Comparison of ENCODE assay signal across 8 cellular contexts in genomic region chr6:47247227-47247797, GRCh38.
DNase-seq lines count a peak whose midpoint lies in the region; ATAC-seq, FAIRE-seq and TF ChIP-seq lines count a peak whose summit lies in the region.

No MANE protein-coding gene starts in this region.

- peak; percentile 40 for FAIRE-seq in HepG2 (lab: Jason Lieb, UNC)

- H4K20me1 ChIP-seq in HepG2 (ENCODE audit: insufficient read depth, low read length): no peaks in the 10 kb centered on the region; the same call in none of the 2 replicates

- peaks cover 15 to 68% of the 10 kb centered on the region in 2 experiments for H3K36me3 ChIP-seq in HepG2 (replicated peaks in 1 of 2; ENCODE audit: control insufficient read depth in 1 of 2, insufficient read depth in 2 of 2, low read length in 2 of 2)

- H3K4me3 ChIP-seq in HL-60 (replicated peaks; ENCODE audit: insufficient read depth, low read length) (no peak overlapping the region), HepG2 (replicated peaks in 1 of 3; ENCODE audit: insufficient read depth in 1 of 3, low read depth in 2 of 3, low read length in 3 of 3) (no peak overlapping the region)

- H3K9ac ChIP-seq in HepG2 (ENCODE audit: insufficient read depth, low read depth, low read length): no peak overlapping the region

- intact Hi-C loops in HepG2 (cut with micrococcal nuclease; ENCODE audit: unreplicated experiment): loop anchor here (5.0 kb wide), 2 partner anchors 60 to 150 kb away; partner anchors contain the start of gene TNFRSF21

- WGBS in HepG2 (ENCODE audit: low lambda C conversion rate): 90% methylated on average over 2 of the region's 2 CpGs

- peaks cover 6% of the 10 kb centered on the region for H3K79me2 ChIP-seq in HepG2 (ENCODE audit: insufficient read depth, low read length)

- DNase-seq in CD1c-positive myeloid dendritic cell (ENCODE audit: extremely low spot score) (peak; percentile 45), HL-60 (ENCODE audit: low read depth in 1 of 2, low spot score in 1 of 2) (peak; percentile 32 to 58), RPMI8226 (peak; percentile 85), HepG2 (ENCODE audit: low spot score) (no peak), SW480 (ENCODE audit: low spot score) (no peak), retina (no peak)
- no peak for DNase-seq in activated T-cell treated with anti-CD3 and anti-CD28 coated beads, Interleukin-2, amount 50 U/mL, for 48 hours

- H2AFZ ChIP-seq in HepG2 (ENCODE audit: low read length): no peak overlapping the region

- H3K4me2 ChIP-seq in HepG2 (ENCODE audit: low read depth, low read length): no peak overlapping the region

- no peak for TF ChIP-seq EP300 in HepG2 (IDR thresholded peaks at IDR 0.05; ENCODE audit: low read depth in 2 of 2, low read length in 2 of 2)
- no peak for TF ChIP-seq EP300 in HepG2 (CRISPR knock-in tag; IDR thresholded peaks at IDR 0.05; ENCODE audit: borderline replicate concordance)

- H3K27ac ChIP-seq in HL-60 (replicated peaks): no peak overlapping the region
- H3K27ac ChIP-seq in HepG2 (ENCODE audit: extremely low read length, insufficient read depth, low read length): no peak overlapping the region

- peak; percentile 43 for ATAC-seq in GM21360 (IDR thresholded peaks at IDR 0.05; ENCODE audit: unreplicated experiment)
- ATAC-seq in HepG2: peak; percentile 64

- no TSS peak for BruUV-seq in HepG2 (replicated peaks; lab: Mats Ljungman, UMichigan)

- in situ Hi-C loops in HepG2 (cut with HindIII; ENCODE audit: extremely low pct_ligation_motif_present, low pct_unique_long_range_greater_than_20kb): loop anchor here (10.0 kb wide), 1 partner anchor 143 kb away; no protein-coding TSS in a partner anchor

- CTCF ChIA-PET in HepG2 (lab: Yijun Ruan, JAX; ENCODE audit: low intra/inter-chr PET ratio, low total read pairs): no interaction called here

- H3K27me3 ChIP-seq in HL-60 (ENCODE audit: insufficient read depth, poor library complexity, severe bottlenecking): no peaks in the 10 kb centered on the region
- H3K27me3 ChIP-seq in HepG2 (ENCODE audit: control insufficient read depth in 1 of 2, insufficient read depth in 2 of 2, low read length in 2 of 2): no peaks in the 10 kb centered on the region

- POLR2A ChIA-PET in HepG2 (lab: Yijun Ruan, JAX): no interaction called here

- no peaks in the 10 kb centered on the region for H3K9me3 ChIP-seq in HepG2 (ENCODE audit: low read length)

- no peak for TF ChIP-seq CTCF in HL-60 (IDR thresholded peaks at IDR 0.05; ENCODE audit: insufficient read depth, low read length)
- no peak for TF ChIP-seq CTCF in HepG2 (CRISPR knock-in tag; IDR thresholded peaks at IDR 0.05)

- no peak for TF ChIP-seq POLR2A in HepG2 (IDR thresholded peaks at IDR 0.05; ENCODE audit: insufficient read depth in 1 of 2, low read depth in 2 of 2, low read length in 2 of 2)

- TF ChIP-seq RAD21 in HepG2 (CRISPR knock-in tag; IDR thresholded peaks at IDR 0.05): no peak

- peaks cover 32% of the 10 kb centered on the region for H3K4me1 ChIP-seq in HepG2 (ENCODE audit: insufficient read depth, low read length)

TF ChIP-seq in HepG2, 621 proteins besides CTCF, POLR2A, EP300 and RAD21:
- TF ChIP-seq TGIF2 (CRISPR knock-in tag; IDR thresholded peaks at IDR 0.05) (no peak), BCL6 (CRISPR knock-in tag; IDR thresholded peaks at IDR 0.05) (no peak), THRA (CRISPR knock-in tag; IDR thresholded peaks at IDR 0.05; ENCODE audit: borderline replicate concordance) (peak; percentile 94), RXRA (CRISPR knock-in tag; IDR thresholded peaks at IDR 0.05) (peak; percentile 23; the same call in 1 of the 2 replicates), RXRB (CRISPR knock-in tag; IDR thresholded peaks at IDR 0.05; ENCODE audit: borderline replicate concordance) (peak; percentile 83), HOXA5 (CRISPR knock-in tag; IDR thresholded peaks at IDR 0.05) (no peak), TOPORS (CRISPR knock-in tag; IDR thresholded peaks at IDR 0.05) (no peak), RBM22 (optimal IDR thresholded peaks at IDR 0.05; ENCODE audit: low read length) (peak; percentile 77), ZNF766 (CRISPR knock-in tag; IDR thresholded peaks at IDR 0.05; ENCODE audit: borderline replicate concordance) (no peak), ZSCAN25 (CRISPR knock-in tag; IDR thresholded peaks at IDR 0.05) (no peak)
- TF ChIP-seq, protein P1, sequence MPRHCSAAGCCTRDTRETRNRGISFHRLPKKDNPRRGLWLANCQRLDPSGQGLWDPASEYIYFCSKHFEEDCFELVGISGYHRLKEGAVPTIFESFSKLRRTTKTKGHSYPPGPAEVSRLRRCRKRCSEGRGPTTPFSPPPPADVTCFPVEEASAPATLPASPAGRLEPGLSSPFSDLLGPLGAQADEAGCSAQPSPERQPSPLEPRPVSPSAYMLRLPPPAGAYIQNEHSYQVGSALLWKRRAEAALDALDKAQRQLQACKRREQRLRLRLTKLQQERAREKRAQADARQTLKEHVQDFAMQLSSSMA (CRISPR knock-in tag; IDR thresholded peaks at IDR 0.05): no peak
- TF ChIP-seq, protein P2, sequence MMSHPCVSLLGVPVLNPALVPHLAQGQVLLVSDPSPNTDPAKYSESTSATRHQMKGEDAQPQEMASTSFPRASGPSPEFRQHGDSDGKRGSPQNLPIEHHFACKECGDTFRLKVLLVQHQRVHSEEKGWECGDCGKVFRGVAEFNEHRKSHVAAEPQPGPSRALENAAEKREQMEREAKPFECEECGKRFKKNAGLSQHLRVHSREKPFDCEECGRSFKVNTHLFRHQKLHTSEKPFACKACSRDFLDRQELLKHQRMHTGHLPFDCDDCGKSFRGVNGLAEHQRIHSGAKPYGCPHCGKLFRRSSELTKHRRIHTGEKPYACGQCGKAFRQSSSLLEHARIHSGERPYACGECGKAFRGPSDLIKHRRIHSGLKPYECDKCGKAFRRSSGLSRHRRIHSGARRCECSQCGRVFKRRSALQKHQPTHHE (CRISPR knock-in tag; IDR thresholded peaks at IDR 0.05; ENCODE audit: borderline replicate concordance): no peak
- TF ChIP-seq, protein P3, sequence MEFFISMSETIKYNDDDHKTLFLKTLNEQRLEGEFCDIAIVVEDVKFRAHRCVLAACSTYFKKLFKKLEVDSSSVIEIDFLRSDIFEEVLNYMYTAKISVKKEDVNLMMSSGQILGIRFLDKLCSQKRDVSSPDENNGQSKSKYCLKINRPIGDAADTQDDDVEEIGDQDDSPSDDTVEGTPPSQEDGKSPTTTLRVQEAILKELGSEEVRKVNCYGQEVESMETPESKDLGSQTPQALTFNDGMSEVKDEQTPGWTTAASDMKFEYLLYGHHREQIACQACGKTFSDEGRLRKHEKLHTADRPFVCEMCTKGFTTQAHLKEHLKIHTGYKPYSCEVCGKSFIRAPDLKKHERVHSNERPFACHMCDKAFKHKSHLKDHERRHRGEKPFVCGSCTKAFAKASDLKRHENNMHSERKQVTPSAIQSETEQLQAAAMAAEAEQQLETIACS (CRISPR knock-in tag; IDR thresholded peaks at IDR 0.05): no peak

Comparison
In these comparisons a context has a peak if more than half of its experiments do, and no peak if none do; other contexts are left out.
1. DNase-seq: peak in CD1c-positive myeloid dendritic cell (single experiment), HL-60 (2 of 2) and RPMI8226 (single experiment); none in HepG2 (single experiment), SW480 (single experiment), activated T-cell treated with anti-CD3 and anti-CD28 coated beads, Interleukin-2, amount 50 U/mL, for 48 hours (0 of 2) and retina (single experiment).